21 cellular contexts compared by ENCODE assay signal in the genomic region with DNA sequence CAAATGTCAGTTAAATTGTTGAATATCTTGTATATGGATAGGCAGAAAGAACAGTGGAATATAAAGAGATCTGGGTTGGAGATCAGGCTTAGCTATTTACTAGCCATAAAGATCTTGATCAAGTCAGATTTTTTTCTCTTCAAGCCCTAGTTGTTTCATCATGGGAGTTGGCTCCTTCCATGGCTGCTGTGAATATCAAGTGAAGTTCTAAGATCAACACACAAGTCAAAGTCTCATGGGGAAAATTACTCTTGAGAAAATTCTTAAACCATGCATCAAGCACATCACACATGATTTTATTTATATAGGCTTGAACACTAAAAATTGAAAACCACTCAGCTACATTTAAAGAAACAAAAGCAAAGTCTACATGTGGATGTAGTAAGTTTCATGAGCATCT.
"Had no signal": no experiment of that assay in that cellular context is flagged by ENCODE, and none has a peak within 500 bp of the region (broad histone marks: within the 10 kb centered on the region; RNA-seq: fewer than 3 reads in every experiment).

No MANE protein-coding gene starts in this region.

- H3K27ac ChIP-seq: neutrophil, pancreas, psoas muscle, right atrium auricular region, tibial nerve had no signal

- ATAC-seq: activated CD8-positive, alpha-beta memory T cell treated with anti-CD3 and anti-CD28 coated beads, Interleukin-2, amount 10 ng/mL, durations not matched to agents 7 days and 5 days; activated CD8-positive, alpha-beta T cell treated with anti-CD3 and anti-CD28 coated beads, Interleukin-2, amount 10 ng/mL, durations not matched to agents 7 days and 5 days; left colon; pancreas; psoas muscle had no signal

- H3K4me1 ChIP-seq: pancreas, psoas muscle, right atrium auricular region, tibial nerve had no signal

- H3K27me3 ChIP-seq: neutrophil, pancreas, right atrium auricular region, tibial nerve had no signal

- DNase-seq: activated B cell treated with CpG ODN at 0.5 μM for 24 hours; activated CD8-positive, alpha-beta memory T cell treated with anti-CD3 and anti-CD28 coated beads, Interleukin-2, amount 10 ng/mL, durations not matched to agents 7 days and 5 days; activated CD8-positive, alpha-beta T cell treated with anti-CD3 and anti-CD28 coated beads, Interleukin-2, amount 10 ng/mL, durations not matched to agents 7 days and 5 days; activated T-cell treated with anti-CD3 and anti-CD28 coated beads, Interleukin-2, amount 50 U/mL, for 48 hours; aorta; caudate nucleus; head of caudate nucleus; hypothalamus; immature natural killer cell; kidney; left colon; naive B cell; nephron progenitor cell; pancreas; psoas muscle; stimulated activated CD4-positive, alpha-beta T cell treated with anti-CD3 and anti-CD28 coated beads, Interleukin-12 subunit alpha, Interleukin-12 subunit beta, amount 100 ng/mL, for 4 hours; stimulated activated CD4-positive, alpha-beta T cell treated with anti-CD3 and anti-CD28 coated beads, Interleukin-4, amount 100 ng/mL, for 1 hour; T-helper 1 cell had no signal

- H3K36me3 ChIP-seq: neutrophil, pancreas, right atrium auricular region, tibial nerve had no signal

- H3K4me3 ChIP-seq: pancreas, psoas muscle, right atrium auricular region, tibial nerve had no signal

- H3K9me3 ChIP-seq: neutrophil, psoas muscle had no signal
